8 cellular contexts compared by ENCODE assay signal in genomic region chr16:81008151-81008789, GRCh38. TPM values are rescaled to one million over a fixed set of nuclear protein-coding genes. Genes with fewer than 3 reads are reported as not detected.
DNase-seq lines count a peak whose midpoint lies in the region; ATAC-seq and TF ChIP-seq lines count a peak whose summit lies in the region.

No MANE protein-coding gene starts in this region.

- no peak for ATAC-seq in activated CD8-positive, alpha-beta memory T cell treated with anti-CD3 and anti-CD28 coated beads, Interleukin-2, amount 10 ng/mL, durations not matched to agents 7 days and 5 days
- ATAC-seq in HG03432 (IDR thresholded peaks at IDR 0.05; ENCODE audit: unreplicated experiment) (no peak), GM18502 (IDR thresholded peaks at IDR 0.05; ENCODE audit: poor library complexity, unreplicated experiment) (no peak), HG02759 (IDR thresholded peaks at IDR 0.05; ENCODE audit: unreplicated experiment) (no peak)

- no peaks in the 10 kb centered on the region for H3K27me3 Mint-ChIP-seq in activated CD8-positive, alpha-beta memory T cell treated with anti-CD3 and anti-CD28 coated beads, Interleukin-2, amount 10 ng/mL, durations not matched to agents 7 days and 5 days

- H3K4me3 ChIP-seq in astrocyte of the cerebellum (ENCODE audit: low read depth, low read length), result peak overlapping the region; percentile 95
- peak overlapping the region; percentile 96 for H3K4me3 ChIP-seq in lower leg skin (ENCODE audit: low read depth, poor library complexity, severe bottlenecking)
- H3K4me3 ChIP-seq in thyroid gland (replicated peaks in 1 of 3), result peak overlapping the region in 2 of 3 donors; percentile 59 to 85

- H3K9me3 Mint-ChIP-seq in activated CD8-positive, alpha-beta memory T cell treated with anti-CD3 and anti-CD28 coated beads, Interleukin-2, amount 10 ng/mL, durations not matched to agents 7 days and 5 days (ENCODE audit: low read depth), result no peaks in the 10 kb centered on the region

- TF ChIP-seq POLR2A in lower leg skin (IDR thresholded peaks at IDR 0.05) (no peak), thyroid gland (IDR thresholded peaks at IDR 0.05) (no peak)

- CTCF ChIA-PET in activated CD8-positive, alpha-beta memory T cell treated with anti-CD3 and anti-CD28 coated beads, Interleukin-2, amount 10 ng/mL, durations not matched to agents 7 days and 5 days (lab: Charles Lee), result interaction anchor here (1.7 to 3.0 kb wide), 2 partner anchors 25 to 28 kb away, joined by 9 to 13 read pairs; partner anchors contain the start of gene ATMIN

- intact Hi-C loops in lower leg skin (cut with DNase I; ENCODE audit: low total_unique reads) (no loop called here), thyroid gland (cut with DNase I) (loop anchor here (10.0 kb wide), 2 partner anchors 67 to 307 kb away; partner anchors contain the start of genes C16orf46 and GAN)

- H3K4me1 ChIP-seq in thyroid gland, result peaks cover 10 to 22% of the 10 kb centered on the region in 2 donors

- WGBS in lower leg skin, 2 donors, result 72 to 75% methylated on average over 28 of the region's 28 CpGs
- 68 to 79% methylated on average over 28 of the region's 28 CpGs for WGBS in thyroid gland, 2 donors

- peaks cover 42% of the 10 kb centered on the region for H3K4me1 Mint-ChIP-seq in activated CD8-positive, alpha-beta memory T cell treated with anti-CD3 and anti-CD28 coated beads, Interleukin-2, amount 10 ng/mL, durations not matched to agents 7 days and 5 days

- in situ Hi-C loops in astrocyte of the cerebellum (cut with HindIII; ENCODE audit: low sequenced_read_pairs), result no loop called here

- no peaks in the 10 kb centered on the region for H3K9me3 ChIP-seq in thyroid gland

- DNase-seq in activated CD8-positive, alpha-beta memory T cell treated with anti-CD3 and anti-CD28 coated beads, Interleukin-2, amount 10 ng/mL, durations not matched to agents 7 days and 5 days, result no peak
- DNase-seq in activated CD8-positive, alpha-beta memory T cell treated with anti-CD3 and anti-CD28 coated beads, Interleukin-2, amount 50 U/mL, for 48 hours, result no peak
- no peak for DNase-seq in astrocyte of the cerebellum (ENCODE audit: low read depth)
- no peak for DNase-seq in lower leg skin (ENCODE audit: low spot score in 2 of 2)
- DNase-seq in thyroid gland, result peak in 1 of 2 donors; percentile 5

- H3K27ac ChIP-seq in thyroid gland, result peak overlapping the region; percentile 93 to 99 (median 94)

- H3K27ac Mint-ChIP-seq in activated CD8-positive, alpha-beta memory T cell treated with anti-CD3 and anti-CD28 coated beads, Interleukin-2, amount 10 ng/mL, durations not matched to agents 7 days and 5 days, result peak overlapping the region; percentile 100

- no peaks in the 10 kb centered on the region for H3K27me3 ChIP-seq in thyroid gland

- H3K4me3 Mint-ChIP-seq in activated CD8-positive, alpha-beta memory T cell treated with anti-CD3 and anti-CD28 coated beads, Interleukin-2, amount 10 ng/mL, durations not matched to agents 7 days and 5 days, result peak overlapping the region; percentile 96

- no peak for TF ChIP-seq CTCF in astrocyte of the cerebellum (IDR thresholded peaks at IDR 0.05; ENCODE audit: low read depth, low read length, missing control alignments)
- no peak for TF ChIP-seq CTCF in lower leg skin (IDR thresholded peaks at IDR 0.05)
- no peak for TF ChIP-seq CTCF in thyroid gland (IDR thresholded peaks at IDR 0.05)

- H3K36me3 ChIP-seq in thyroid gland, result no peaks in the 10 kb centered on the region

- peaks cover 41% of the 10 kb centered on the region for H3K36me3 Mint-ChIP-seq in activated CD8-positive, alpha-beta memory T cell treated with anti-CD3 and anti-CD28 coated beads, Interleukin-2, amount 10 ng/mL, durations not matched to agents 7 days and 5 days

RNA-seq across cellular contexts. Expression of gene CENPN, which starts 1.3 kb away (rescaled TPM):
- 10 to 100 TPM; 66.1 to 73.7 TPM for total RNA-seq in activated CD8-positive, alpha-beta memory T cell treated with anti-CD3 and anti-CD28 coated beads, Interleukin-2, amount 10 ng/mL, durations not matched to agents 7 days and 5 days
- total RNA-seq in lower leg skin, result 1 to 10 TPM; 3.8 to 5.2 (median 4.9) TPM
- total RNA-seq in thyroid gland, result 10 to 100 TPM in 1 of 4 donors, 1 to 10 TPM in 3; 5.8 to 14.4 (median 6.7) TPM

RNA-seq across cellular contexts. Expression of gene CMC2, which starts 1.6 kb away (rescaled TPM):
- total RNA-seq in activated CD8-positive, alpha-beta memory T cell treated with anti-CD3 and anti-CD28 coated beads, Interleukin-2, amount 10 ng/mL, durations not matched to agents 7 days and 5 days, result 100 to 1,000 TPM in 1 of 2 experiments, 10 to 100 TPM in 1; 93.3 to 136 TPM
- 10 to 100 TPM; 19.6 to 52.9 (median 32.6) TPM for total RNA-seq in lower leg skin
- total RNA-seq in thyroid gland, result 10 to 100 TPM; 36.8 to 89.1 (median 59.7) TPM

RNA-seq across cellular contexts. Expression of gene ATMIN, which starts 27.4 kb away (rescaled TPM):
- total RNA-seq in activated CD8-positive, alpha-beta memory T cell treated with anti-CD3 and anti-CD28 coated beads, Interleukin-2, amount 10 ng/mL, durations not matched to agents 7 days and 5 days, result 10 to 100 TPM; 20.9 to 27.5 TPM
- total RNA-seq in lower leg skin (10 to 100 TPM; 33.3 to 51.7 (median 41.9) TPM), thyroid gland (10 to 100 TPM; 49.2 to 57.6 (median 53.3) TPM)

Comparison
In these comparisons a context has a peak if more than half of its experiments do, and no peak if none do; other contexts are left out.
1. RNA of gene CENPN, which starts 1.3 kb away (total RNA-seq): 66.1 to 73.7 TPM in activated CD8-positive, alpha-beta memory T cell treated with anti-CD3 and anti-CD28 coated beads, Interleukin-2, amount 10 ng/mL, durations not matched to agents 7 days and 5 days; 5.8 to 14.4 TPM in thyroid gland and 3.8 to 5.2 TPM in lower leg skin; every median in the first group is over 4 times any median in the second.
2. Peak in every context shown above with its lines, with median percentiles within 50 percentile points of each other: H3K4me3 ChIP-seq.